ENCODE assay signal across 10 cellular contexts in the genomic region with DNA sequence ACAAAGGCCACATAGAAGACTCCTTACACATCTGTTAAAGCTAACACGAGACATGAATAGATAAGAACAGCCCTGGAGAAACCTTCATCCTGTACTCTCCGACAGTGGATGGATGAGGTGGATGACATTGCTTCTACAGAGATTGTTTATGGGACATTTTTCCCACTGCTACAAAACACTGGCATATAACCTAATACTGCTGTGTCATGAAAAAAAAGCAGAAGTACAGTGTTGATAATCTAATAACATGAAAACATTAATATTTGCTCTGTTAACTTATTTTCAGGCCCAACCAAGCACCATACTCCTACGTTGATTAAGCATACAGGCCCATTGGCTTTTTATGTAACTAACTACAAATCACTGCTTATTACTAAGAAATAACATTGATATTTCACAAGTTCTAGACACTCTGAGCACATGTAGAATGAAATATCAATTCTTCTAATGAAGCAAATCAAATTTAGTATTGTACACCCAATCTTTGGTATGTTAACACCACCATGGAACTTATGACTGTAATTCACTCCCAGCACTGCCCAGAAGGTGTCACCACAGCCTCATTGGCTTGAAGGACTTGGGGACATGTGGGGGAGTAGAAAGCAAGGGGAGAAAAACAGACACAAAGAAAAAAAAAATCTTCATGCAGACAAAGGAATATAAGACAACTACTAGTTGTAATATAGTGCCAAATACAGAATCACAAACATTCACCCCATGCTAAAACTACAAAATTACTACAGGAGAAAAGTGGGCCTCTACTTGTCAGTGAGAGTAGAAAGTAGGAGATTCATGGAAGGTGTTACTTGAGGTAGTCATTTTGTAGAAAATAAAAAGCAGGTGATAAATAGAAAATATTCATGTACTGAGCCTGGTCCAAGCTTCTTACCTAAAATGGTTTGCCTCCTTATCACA.
DNase-seq lines count a peak whose midpoint lies in the region; ATAC-seq and TF ChIP-seq lines count a peak whose summit lies in the region.
"Had no signal": no experiment of that assay in that cellular context is flagged by ENCODE, and none has a peak within 500 bp of the region (broad histone marks: within the 10 kb centered on the region; RNA-seq: fewer than 3 reads in every experiment).

No MANE protein-coding gene starts in this region.

- ATAC-seq in HG02571 (IDR thresholded peaks at IDR 0.05; ENCODE audit: unreplicated experiment) = peak; percentile 63
- ATAC-seq in right lobe of liver = peak; percentile 70 to 84 (median 83)
- ATAC-seq in stimulated activated naive CD8-positive, alpha-beta T cell treated with anti-CD3 and anti-CD28 coated beads, Interleukin-15, amount 100 ng/mL, for 72 hours = peak; percentile 82

- no peaks in the 10 kb centered on the region for H3K9me3 ChIP-seq in right lobe of liver

- intact Hi-C loops in dorsolateral prefrontal cortex (cut with DNase I) (no loop called here), right lobe of liver (cut with DNase I) (no loop called here)

- H3K36me3 ChIP-seq in right lobe of liver = no peaks in the 10 kb centered on the region

- no peaks in the 10 kb centered on the region for H3K9me3 Mint-ChIP-seq in stimulated activated naive CD8-positive, alpha-beta T cell treated with anti-CD3 and anti-CD28 coated beads, Interleukin-15, amount 100 ng/mL, for 72 hours

- no peak overlapping the region for H3K4me3 ChIP-seq in dorsolateral prefrontal cortex
- no peak overlapping the region for H3K4me3 ChIP-seq in right lobe of liver

- H3K4me1 Mint-ChIP-seq in stimulated activated naive CD8-positive, alpha-beta T cell treated with anti-CD3 and anti-CD28 coated beads, Interleukin-15, amount 100 ng/mL, for 72 hours = peaks cover 7% of the 10 kb centered on the region
- H3K4me1 Mint-ChIP-seq: CD8-positive, alpha-beta memory T cell had no signal

- H3K27ac Mint-ChIP-seq in stimulated activated naive CD8-positive, alpha-beta T cell treated with anti-CD3 and anti-CD28 coated beads, Interleukin-15, amount 100 ng/mL, for 72 hours = no peak overlapping the region
- H3K27ac Mint-ChIP-seq: CD8-positive, alpha-beta memory T cell had no signal

- H3K27me3 Mint-ChIP-seq in stimulated activated naive CD8-positive, alpha-beta T cell treated with anti-CD3 and anti-CD28 coated beads, Interleukin-15, amount 100 ng/mL, for 72 hours = no peaks in the 10 kb centered on the region
- H3K27me3 Mint-ChIP-seq: CD8-positive, alpha-beta memory T cell had no signal

- TF ChIP-seq POLR2A in right lobe of liver (IDR thresholded peaks at IDR 0.05) = no peak

- no peak overlapping the region for H3K4me3 Mint-ChIP-seq in stimulated activated naive CD8-positive, alpha-beta T cell treated with anti-CD3 and anti-CD28 coated beads, Interleukin-15, amount 100 ng/mL, for 72 hours
- H3K4me3 Mint-ChIP-seq: CD8-positive, alpha-beta memory T cell had no signal

- no peak overlapping the region for H3K27ac ChIP-seq in dorsolateral prefrontal cortex
- no peak overlapping the region for H3K27ac ChIP-seq in right lobe of liver
- H3K27ac ChIP-seq: epithelial cell of prostate had no signal

- TF ChIP-seq CTCF in dorsolateral prefrontal cortex (IDR thresholded peaks at IDR 0.05 in 54 of 56, conservative IDR thresholded peaks at IDR 0.05 in 2 of 56; ENCODE audit: low read depth in 1 of 56, partially characterized antibody in 56 of 56) (peak in 55 of 56 donors; percentile 32 to 87 (median 65)), right lobe of liver (IDR thresholded peaks at IDR 0.05) (peak; percentile 71 to 78 (median 74))

- no peaks in the 10 kb centered on the region for H3K4me1 ChIP-seq in right lobe of liver

- DNase-seq in SKM-1 (lab: John Stamatoyannopoulos, UW; ENCODE audit: unreplicated experiment) = peak; percentile 46
- no peak for DNase-seq in SKM-1 treated with dmso at 0.1 percent for 144 hours (lab: John Stamatoyannopoulos, UW; ENCODE audit: unreplicated experiment)
- DNase-seq in NCI-H1417 treated with DMSO at 0.1 percent for 48 hours (lab: John Stamatoyannopoulos, UW) = peak; percentile 28
- DNase-seq in SW480 (ENCODE audit: low spot score) = peak; percentile 68
- peak in 6 of 10 donors; percentile 10 to 56 (median 53) for DNase-seq in dorsolateral prefrontal cortex
- DNase-seq in right lobe of liver = peak in 2 of 3 donors; percentile 28 to 53
- peak; percentile 37 to 47 for DNase-seq in stimulated activated naive CD8-positive, alpha-beta T cell treated with anti-CD3 and anti-CD28 coated beads, Interleukin-15, amount 100 ng/mL, for 72 hours

- WGBS in right lobe of liver (ENCODE audit: insufficient coverage, low coverage, low lambda C conversion rate, missing lambda C conversion rate) = 70% methylated on average over 3 of the region's 3 CpGs

- no peaks in the 10 kb centered on the region for H3K27me3 ChIP-seq in dorsolateral prefrontal cortex
- H3K27me3 ChIP-seq in right lobe of liver = no peaks in the 10 kb centered on the region
